In the genomic region with DNA sequence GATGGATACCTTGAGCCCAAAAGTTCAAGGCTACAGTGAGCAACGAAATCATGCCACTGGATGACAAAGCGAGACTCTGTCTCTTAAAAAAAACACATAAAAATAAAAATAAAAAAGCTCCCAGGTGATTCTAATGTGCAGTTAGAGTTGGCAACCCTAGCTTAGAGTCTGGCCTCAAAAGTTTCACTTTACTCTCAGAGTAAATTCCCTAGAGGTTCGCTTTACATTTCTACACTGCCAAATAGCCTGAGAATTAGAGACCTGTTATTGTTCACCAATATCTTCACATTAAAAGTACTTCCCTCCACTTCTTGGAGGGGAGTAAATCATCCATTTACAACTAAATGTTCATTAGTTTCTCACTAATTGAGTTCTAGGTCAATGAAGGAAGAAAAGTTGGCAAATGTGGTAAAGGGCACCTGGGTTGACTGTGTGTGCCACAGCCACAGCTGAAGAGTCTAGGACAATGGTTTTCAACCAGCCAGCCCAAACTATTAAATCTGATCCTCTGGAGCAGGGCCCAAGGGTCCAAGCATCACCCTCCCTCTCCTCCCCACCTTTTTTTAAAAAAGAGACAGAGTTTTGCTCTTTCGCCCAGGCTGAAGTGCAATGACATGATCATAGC, we compare ENCODE assay signal across 1 cellular context.
TF ChIP-seq lines count a peak whose summit lies in the region.

No MANE protein-coding gene starts in this region.

TF ChIP-seq in GM12878, 131 proteins besides CTCF, POLR2A, EP300 and RAD21:
- TF ChIP-seq CHD2 (IDR thresholded peaks at IDR 0.05; ENCODE audit: borderline replicate concordance, low read depth, low read length) (no peak), SP1 (IDR thresholded peaks at IDR 0.05; ENCODE audit: low read depth, low read length) (no peak), ZNF217 (IDR thresholded peaks at IDR 0.05) (no peak), MTA2 (IDR thresholded peaks at IDR 0.05; ENCODE audit: low read depth) (peak; percentile 27; the same call in 1 of the 2 replicates), SMARCA5 (IDR thresholded peaks at IDR 0.05) (no peak), NR2C1 (IDR thresholded peaks at IDR 0.05) (no peak), MEF2B (IDR thresholded peaks at IDR 0.05; ENCODE audit: partially characterized antibody, poor library complexity, severe bottlenecking) (peak; percentile 88), NRF1 (conservative IDR thresholded peaks at IDR 0.05; ENCODE audit: low read depth, low read length) (no peak), TARDBP (IDR thresholded peaks at IDR 0.05; ENCODE audit: borderline replicate concordance) (no peak)
- TF ChIP-seq, protein P1, sequence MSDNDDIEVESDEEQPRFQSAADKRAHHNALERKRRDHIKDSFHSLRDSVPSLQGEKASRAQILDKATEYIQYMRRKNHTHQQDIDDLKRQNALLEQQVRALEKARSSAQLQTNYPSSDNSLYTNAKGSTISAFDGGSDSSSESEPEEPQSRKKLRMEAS (IDR thresholded peaks at IDR 0.05; ENCODE audit: low read depth, low read length) = no peak
